In genomic region chr11:33801821-33802413, GRCh38 we compare ENCODE assay signal across 2 cellular contexts.
TF ChIP-seq lines count a peak whose summit lies in the region.

No MANE protein-coding gene starts in this region.

TF ChIP-seq in A549, 52 proteins besides CTCF, POLR2A, EP300 and RAD21 (continued from another document):
- TF ChIP-seq, protein P1, sequence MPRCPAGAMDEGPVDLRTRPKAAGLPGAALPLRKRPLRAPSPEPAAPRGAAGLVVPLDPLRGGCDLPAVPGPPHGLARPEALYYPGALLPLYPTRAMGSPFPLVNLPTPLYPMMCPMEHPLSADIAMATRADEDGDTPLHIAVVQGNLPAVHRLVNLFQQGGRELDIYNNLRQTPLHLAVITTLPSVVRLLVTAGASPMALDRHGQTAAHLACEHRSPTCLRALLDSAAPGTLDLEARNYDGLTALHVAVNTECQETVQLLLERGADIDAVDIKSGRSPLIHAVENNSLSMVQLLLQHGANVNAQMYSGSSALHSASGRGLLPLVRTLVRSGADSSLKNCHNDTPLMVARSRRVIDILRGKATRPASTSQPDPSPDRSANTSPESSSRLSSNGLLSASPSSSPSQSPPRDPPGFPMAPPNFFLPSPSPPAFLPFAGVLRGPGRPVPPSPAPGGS (IDR thresholded peaks at IDR 0.05), result no peak
- TF ChIP-seq HOXB13 (CRISPR knock-in tag; IDR thresholded peaks at IDR 0.05; ENCODE audit: low read depth), result no peak
- TF ChIP-seq CBX2 (IDR thresholded peaks at IDR 0.05; ENCODE audit: borderline replicate concordance, low read depth), result no peak
- TF ChIP-seq RCOR1 (IDR thresholded peaks at IDR 0.05; ENCODE audit: low read depth, low read length), result no peak
- TF ChIP-seq KDM5A (IDR thresholded peaks at IDR 0.05), result no peak
- TF ChIP-seq TP53 (CRISPR knock-in tag; IDR thresholded peaks at IDR 0.05), result no peak
- TF ChIP-seq RARB (CRISPR knock-in tag; IDR thresholded peaks at IDR 0.05), result no peak
- TF ChIP-seq ATOH8 (CRISPR knock-in tag; IDR thresholded peaks at IDR 0.05; ENCODE audit: low read depth), result no peak
- no peak for TF ChIP-seq TFCP2L1 (CRISPR knock-in tag; IDR thresholded peaks at IDR 0.05)
- no peak for TF ChIP-seq CBX8 (IDR thresholded peaks at IDR 0.05)
- TF ChIP-seq FOXS1 (CRISPR knock-in tag; IDR thresholded peaks at IDR 0.05), result no peak
- TF ChIP-seq HEYL (CRISPR knock-in tag; IDR thresholded peaks at IDR 0.05), result no peak
TF ChIP-seq in A549: peak in this region for 0.

TF ChIP-seq in HCT116, 20 proteins besides CTCF, POLR2A, EP300 and RAD21 (continued from another document):
- TF ChIP-seq ZBTB33 (IDR thresholded peaks at IDR 0.05; ENCODE audit: extremely low read depth, insufficient replicate concordance, low read length) (no peak), FOSL1 (IDR thresholded peaks at IDR 0.05; ENCODE audit: low read depth) (no peak), ZNF274 (IDR thresholded peaks at IDR 0.05; ENCODE audit: low read depth, low read length) (no peak), SP1 (IDR thresholded peaks at IDR 0.05; ENCODE audit: low read depth) (no peak), TCF7L2 (IDR thresholded peaks at IDR 0.05; ENCODE audit: borderline replicate concordance, extremely low read depth, insufficient read depth, insufficient read length) (no peak), EZH2phosphoT487 (IDR thresholded peaks at IDR 0.05; ENCODE audit: borderline replicate concordance) (no peak), ZFX (IDR thresholded peaks at IDR 0.05) (no peak), CBX3 (IDR thresholded peaks at IDR 0.05; ENCODE audit: low read depth) (no peak), REST (IDR thresholded peaks at IDR 0.05; ENCODE audit: low read depth) (no peak), EZH2 (IDR thresholded peaks at IDR 0.05) (no peak)
- TF ChIP-seq, protein P2, sequence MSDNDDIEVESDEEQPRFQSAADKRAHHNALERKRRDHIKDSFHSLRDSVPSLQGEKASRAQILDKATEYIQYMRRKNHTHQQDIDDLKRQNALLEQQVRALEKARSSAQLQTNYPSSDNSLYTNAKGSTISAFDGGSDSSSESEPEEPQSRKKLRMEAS (IDR thresholded peaks at IDR 0.05), result no peak
TF ChIP-seq in HCT116: peak in this region for 0.
